16 cellular contexts compared by ENCODE assay signal in the genomic region with DNA sequence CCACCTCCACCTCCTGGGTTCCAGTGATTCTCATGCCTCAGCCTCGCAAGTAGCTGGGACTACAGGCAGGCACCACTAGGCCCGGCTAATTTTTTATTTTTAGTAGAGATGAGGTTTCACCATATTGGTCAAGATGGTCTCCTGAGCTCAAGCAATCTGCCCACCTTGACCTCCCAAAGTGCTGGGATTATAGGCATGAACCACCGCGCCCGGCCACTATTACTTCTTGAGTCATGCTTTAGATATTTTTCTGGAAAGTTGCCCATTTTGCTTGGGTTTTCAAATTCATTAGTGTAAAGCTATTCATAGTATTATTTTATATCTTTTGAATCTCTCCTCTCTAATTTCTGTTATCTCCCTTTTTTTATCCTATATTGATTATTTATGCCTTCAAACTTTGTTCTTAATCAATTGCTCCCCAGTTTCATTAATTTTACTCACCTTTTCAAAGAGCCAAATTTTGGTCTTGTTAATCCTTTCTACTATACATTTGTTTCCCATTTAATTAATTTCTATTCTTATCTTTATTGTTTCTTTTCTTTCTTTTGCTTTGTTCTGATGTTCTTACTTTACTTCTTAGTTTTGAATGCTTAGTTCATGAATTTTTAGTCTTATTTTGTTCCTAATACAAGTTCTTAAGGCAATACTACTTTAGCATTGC. TPM values are rescaled to one million over a fixed set of nuclear protein-coding genes. Genes with fewer than 3 reads are reported as not detected.
DNase-seq lines count a peak whose midpoint lies in the region; ATAC-seq, FAIRE-seq and TF ChIP-seq lines count a peak whose summit lies in the region.
"Had no signal": no experiment of that assay in that cellular context is flagged by ENCODE, and none has a peak within 500 bp of the region (broad histone marks: within the 10 kb centered on the region; RNA-seq: fewer than 3 reads in every experiment).

No MANE protein-coding gene starts in this region.

- H4K20me1 ChIP-seq in IMR-90 (ENCODE audit: insufficient read depth, low read length) = no peaks in the 10 kb centered on the region
- H4K20me1 ChIP-seq in keratinocyte (ENCODE audit: control insufficient read depth, extremely low read depth, insufficient read depth, low read length) = no peaks in the 10 kb centered on the region

- H2BK120ac ChIP-seq in IMR-90 (ENCODE audit: low read depth, low read length) = no peak overlapping the region

- no peak overlapping the region for H3K9ac ChIP-seq in IMR-90 (ENCODE audit: low read depth, low read length)
- peak overlapping the region; percentile 68 for H3K9ac ChIP-seq in keratinocyte (ENCODE audit: control insufficient read depth, extremely low read depth, insufficient read depth, low read length)

- H3K9me1 ChIP-seq in IMR-90 (ENCODE audit: insufficient read depth, low read length) = no peaks in the 10 kb centered on the region
- H3K9me1 ChIP-seq in keratinocyte (ENCODE audit: control insufficient read depth, extremely low read depth, insufficient read depth, low read length) = no peaks in the 10 kb centered on the region

- POLR2A ChIA-PET in IMR-90 (lab: Charles Lee; ENCODE audit: unreplicated experiment) = no interaction called here

- H3K4me2 ChIP-seq in IMR-90 (ENCODE audit: low read depth, low read length) = no peak overlapping the region
- H3K4me2 ChIP-seq in keratinocyte (ENCODE audit: control insufficient read depth, extremely low read depth, insufficient read depth, low read depth, low read length) = peak overlapping the region; percentile 83

- no peaks in the 10 kb centered on the region for H3K79me1 ChIP-seq in IMR-90 (ENCODE audit: low read depth in 1 of 2, low read length in 2 of 2)

- H3K36me3 ChIP-seq in ACC112 (ENCODE audit: insufficient read depth, low read length) (no peaks in the 10 kb centered on the region), IMR-90 (ENCODE audit: control insufficient read depth, insufficient read depth, low read length) (no peaks in the 10 kb centered on the region), keratinocyte (ENCODE audit: control insufficient read depth in 2 of 2, extremely low read depth in 1 of 2, insufficient read depth in 2 of 2, low read length in 2 of 2) (no peaks in the 10 kb centered on the region)
- H3K36me3 ChIP-seq: cardiac muscle cell, esophagus muscularis mucosa, SJSA1 had no signal

- no CpG with 5 or more reads among the region's 5 CpGs for WGBS in IMR-90 (ENCODE audit: extremely low coverage in 2 of 2, insufficient read length in 1 of 2), 2 experiments

- no peak overlapping the region for H2AK5ac ChIP-seq in IMR-90 (ENCODE audit: low read depth, low read length)

- H2AFZ ChIP-seq in ACC112 (ENCODE audit: low read length, unreplicated experiment) (no peak overlapping the region), IMR-90 (replicated peaks; ENCODE audit: low read length, poor library complexity) (no peak overlapping the region), keratinocyte (ENCODE audit: control insufficient read depth, low read length) (peak overlapping the region; percentile 38)

- H2AK9ac ChIP-seq in IMR-90 (replicated peaks; ENCODE audit: low read depth, low read length, poor library complexity) = no peak overlapping the region

- H3K79me2 ChIP-seq in ACC112 (ENCODE audit: control insufficient read depth, insufficient read depth, low read length, unreplicated experiment) (no peaks in the 10 kb centered on the region), keratinocyte (ENCODE audit: control insufficient read depth, insufficient read depth, low read length) (no peaks in the 10 kb centered on the region)

- H4K5ac ChIP-seq in IMR-90 (ENCODE audit: low read depth, low read length) = no peak overlapping the region

- DNase-seq in IMR-90 = peak; percentile 79
- DNase-seq in astrocyte of the cerebellum (ENCODE audit: low read depth) = peak; percentile 60
- peak; percentile 52 for DNase-seq in keratinocyte (ENCODE audit: low read depth, low spot score)
- DNase-seq in iPS-NIHi7 (ENCODE audit: extremely low spot score) = no peak
- no peak for DNase-seq in stimulated activated CD4-positive, alpha-beta T cell treated with anti-CD3 and anti-CD28 coated beads, Interleukin-4, amount 100 ng/mL, for 4 hours
- DNase-seq: activated B cell treated with CpG ODN at 0.5 μM for 24 hours; NCI-H2029; NCI-H82; stimulated activated CD4-positive, alpha-beta T cell treated with anti-CD3 and anti-CD28 coated beads, Interleukin-4, amount 100 ng/mL, for 24 hours; stimulated activated naive CD4-positive, alpha-beta T cell treated with Interleukin-2 at 50 U/mL for 16 hours had no signal

- TF ChIP-seq POLR2A in IMR-90 (IDR thresholded peaks at IDR 0.05; ENCODE audit: low read depth, low read length) = no peak

- no peak overlapping the region for H3K18ac ChIP-seq in IMR-90 (ENCODE audit: low read depth, low read length)

- H2BK5ac ChIP-seq in IMR-90 (ENCODE audit: low read depth, low read length, poor library complexity, severe bottlenecking) = no peak overlapping the region

- TF ChIP-seq RAD21 in IMR-90 (IDR thresholded peaks at IDR 0.05; ENCODE audit: low read length) = no peak

- no peak overlapping the region for H3K23ac ChIP-seq in IMR-90 (ENCODE audit: low read depth, low read length)

- H4K8ac ChIP-seq in IMR-90 (ENCODE audit: low read depth in 2 of 2, low read length in 2 of 2) = no peak overlapping the region

- no TSS peak for BruUV-seq in IMR-90 (replicated peaks; lab: Mats Ljungman, UMichigan)

- no peak overlapping the region for H2BK15ac ChIP-seq in IMR-90 (ENCODE audit: low read depth, low read length)

- H3K14ac ChIP-seq in IMR-90 (replicated peaks; ENCODE audit: low read depth, low read length) = no peak overlapping the region

- no peak overlapping the region for H3K56ac ChIP-seq in IMR-90 (ENCODE audit: extremely low read depth, insufficient read depth, low read length)

- intact Hi-C loops in IMR-90 (cut with micrococcal nuclease) = no loop called here

- no peak overlapping the region for H3K4ac ChIP-seq in IMR-90 (ENCODE audit: low read depth, low read length)

- no peak overlapping the region for H2BK20ac ChIP-seq in IMR-90 (ENCODE audit: low read depth, low read length)

- TF ChIP-seq CTCF in IMR-90 (conservative IDR thresholded peaks at IDR 0.05; ENCODE audit: low read depth, low read length) = no peak
- no peak for TF ChIP-seq CTCF in astrocyte of the cerebellum (IDR thresholded peaks at IDR 0.05; ENCODE audit: low read depth, low read length, missing control alignments)
- TF ChIP-seq CTCF in keratinocyte (optimal IDR thresholded peaks at IDR 0.05 in 1 of 3, IDR thresholded peaks at IDR 0.05 in 1 of 3, conservative IDR thresholded peaks at IDR 0.05 in 1 of 3; ENCODE audit: extremely low read depth in 1 of 3, insufficient read depth in 2 of 3, low read length in 3 of 3) = no peak

- in situ Hi-C loops in IMR-90 (cut with MboI; ENCODE audit: low sequenced_read_pairs) (no loop called here), astrocyte of the cerebellum (cut with HindIII; ENCODE audit: low sequenced_read_pairs) (no loop called here)

- H3K4me1 ChIP-seq in ACC112 (ENCODE audit: control insufficient read depth, insufficient read depth, low read length, unreplicated experiment) (peaks cover 25% of the 10 kb centered on the region), IMR-90 (ENCODE audit: control insufficient read depth, insufficient read depth, low read length) (peaks cover 7% of the 10 kb centered on the region; the same call in 1 of the 2 replicates), keratinocyte (ENCODE audit: control insufficient read depth, extremely low read depth, insufficient read depth, low read length) (peaks cover 47% of the 10 kb centered on the region)

- 0 out of 2 replicates have a peak overlapping the region, but pooled peaks have one; percentile 33 for H3K4me3 ChIP-seq in ACC112 (ENCODE audit: low read depth, low read length)
- no peak overlapping the region for H3K4me3 ChIP-seq in IMR-90 (ENCODE audit: insufficient read depth, low read depth, low read length)
- H3K4me3 ChIP-seq in astrocyte of the cerebellum (ENCODE audit: low read depth, low read length) = no peak overlapping the region
- H3K4me3 ChIP-seq in keratinocyte (ENCODE audit: control insufficient read depth in 2 of 3, extremely low read depth in 1 of 3, insufficient read depth in 2 of 3, low read depth in 1 of 3, low read length in 3 of 3) = peak overlapping the region in 2 of 3 experiments; percentile 26 to 39
- H3K4me3 ChIP-seq: cardiac muscle cell, esophagus muscularis mucosa, SJSA1 had no signal

- H3K27me3 ChIP-seq in ACC112 (ENCODE audit: insufficient read depth, low read length) (no peaks in the 10 kb centered on the region), IMR-90 (ENCODE audit: control insufficient read depth, insufficient read depth, low read length) (peaks cover 6% of the 10 kb centered on the region; the same call in 1 of the 2 replicates), keratinocyte (ENCODE audit: control insufficient read depth, extremely low read depth, insufficient read depth, low read length) (no peaks in the 10 kb centered on the region)
- H3K27me3 ChIP-seq: cardiac muscle cell, SJSA1 had no signal

- H3K27ac ChIP-seq in ACC112 (ENCODE audit: low read depth, low read length) = peak overlapping the region; percentile 74
- no peak overlapping the region for H3K27ac ChIP-seq in IMR-90 (ENCODE audit: insufficient read depth, low read length)
- peak overlapping the region; percentile 97 for H3K27ac ChIP-seq in keratinocyte (ENCODE audit: control insufficient read depth, insufficient read depth, low read length)
- H3K27ac ChIP-seq: cardiac muscle cell, esophagus muscularis mucosa, SJSA1 had no signal

- H3K9me3 ChIP-seq in IMR-90 (ENCODE audit: control insufficient read depth, insufficient read depth, low read length) (no peaks in the 10 kb centered on the region), keratinocyte (ENCODE audit: control insufficient read depth, low read depth, low read length) (no peaks in the 10 kb centered on the region)
- H3K9me3 ChIP-seq: esophagus muscularis mucosa, SJSA1 had no signal

- dilution Hi-C loops in IMR-90 (cut with HindIII; ENCODE audit: low sequenced_read_pairs, unreplicated experiment) = no loop called here
- dilution Hi-C loops in keratinocyte (cut with MboI; ENCODE audit: extremely low pct_ligation_motif_present, low sequenced_read_pairs) = no loop called here

- H4K91ac ChIP-seq in IMR-90 (ENCODE audit: insufficient read depth, low read depth, low read length) = no peak overlapping the region

- ATAC-seq in IMR-90 (ENCODE audit: low read depth) (peak; percentile 61), GM21447 (IDR thresholded peaks at IDR 0.05; ENCODE audit: unreplicated experiment) (no peak), HG03521 (IDR thresholded peaks at IDR 0.05; ENCODE audit: unreplicated experiment) (no peak)

- no peak for FAIRE-seq in keratinocyte (lab: Jason Lieb, UNC)

- CTCF ChIA-PET in IMR-90 (lab: Yijun Ruan, JAX) = no interaction called here

RNA-seq across cellular contexts. Expression of gene RAC2, which starts 10.3 kb away (rescaled TPM):
- 10.0 and 11.1 TPM in 2 replicates for total RNA-seq in IMR-90 (2012; rRNA removed)
- polyA plus RNA-seq in IMR-90 (2012; rRNA removed) (72.3 and 77.1 TPM in 2 replicates), keratinocyte (71.9 to 128 TPM (median 78.6 TPM) in 3 replicates)
- polyA plus RNA-seq in IMR-90 (2012; cell fraction: cytosol; rRNA removed) = 56.9 and 106 TPM in 2 replicates
- polyA plus RNA-seq in IMR-90 (2012; cell fraction: nucleus; rRNA removed; ENCODE audit: low replicate concordance) = 33.8 and 79.6 TPM in 2 replicates
- polyA plus RNA-seq in keratinocyte (2011; ENCODE audit: low read depth) = 13.8 TPM
- polyA plus RNA-seq in keratinocyte (2011; cell fraction: cytosol; rRNA removed) = 107 and 165 TPM in 2 replicates
- polyA plus RNA-seq in keratinocyte (2011; cell fraction: nucleus; rRNA removed) = 80.3 and 118 TPM in 2 replicates
- polyA plus RNA-seq in keratinocyte (2012; ENCODE audit: low replicate concordance) = 55.6 and 168 TPM in 2 replicates
- polyA minus RNA-seq in keratinocyte = 69.1 to 336 TPM (median 108 TPM) in 3 replicates
- 111 TPM for polyA minus RNA-seq in keratinocyte (2011; cell fraction: cytosol; rRNA and poly(A)+ RNA removed)
- 35.8 and 45.0 TPM in 2 replicates for polyA minus RNA-seq in keratinocyte (2011; cell fraction: nucleus; rRNA and poly(A)+ RNA removed)

RNA-seq across cellular contexts. Expression of gene CYTH4, which starts 28.0 kb away (rescaled TPM):
- total RNA-seq in IMR-90 (2012; rRNA removed) = 0.28 and 0.36 TPM in 2 replicates
- polyA plus RNA-seq in IMR-90 (2012; rRNA removed) = 0.55 and 0.85 TPM in 2 replicates
- 0.38 TPM in 2 replicates for polyA plus RNA-seq in IMR-90 (2012; cell fraction: cytosol; rRNA removed)
- polyA plus RNA-seq in IMR-90 (2012; cell fraction: nucleus; rRNA removed; ENCODE audit: low replicate concordance) = 0.68 and 0.84 TPM in 2 replicates
- polyA plus RNA-seq in keratinocyte = 0.05 to 0.12 TPM (median 0.06 TPM) in 3 replicates
- polyA plus RNA-seq in keratinocyte (2011; ENCODE audit: low read depth) = not detected
- 0.02 TPM in 1 of 2 replicates, not detected in the other for polyA plus RNA-seq in keratinocyte (2011; cell fraction: cytosol; rRNA removed)
- 0.09 TPM in 1 of 2 replicates, not detected in the other for polyA plus RNA-seq in keratinocyte (2011; cell fraction: nucleus; rRNA removed)
- not detected in 2 replicates for polyA plus RNA-seq in keratinocyte (2012; ENCODE audit: low replicate concordance)
- polyA minus RNA-seq in keratinocyte = not detected in 3 replicates
- not detected for polyA minus RNA-seq in keratinocyte (2011; cell fraction: cytosol; rRNA and poly(A)+ RNA removed)
- polyA minus RNA-seq in keratinocyte (2011; cell fraction: nucleus; rRNA and poly(A)+ RNA removed) = not detected in 2 replicates
- total RNA-seq: cardiac muscle cell had no signal
- polyA plus RNA-seq: cardiac muscle cell had no signal

RNA-seq across cellular contexts. Expression of gene SSTR3, which starts 42.1 kb away (rescaled TPM):
- total RNA-seq in IMR-90 (2012; rRNA removed) = under 0.01 TPM in 2 replicates
- 0.07 TPM in 2 replicates for polyA plus RNA-seq in IMR-90 (2012; rRNA removed)
- polyA plus RNA-seq in IMR-90 (2012; cell fraction: cytosol; rRNA removed) = 0.03 and 0.04 TPM in 2 replicates
- 0.09 and 0.16 TPM in 2 replicates for polyA plus RNA-seq in IMR-90 (2012; cell fraction: nucleus; rRNA removed; ENCODE audit: low replicate concordance)
- not detected in 3 replicates for polyA plus RNA-seq in keratinocyte
- polyA plus RNA-seq in keratinocyte (2011; ENCODE audit: low read depth) = not detected
- polyA plus RNA-seq in keratinocyte (2011; cell fraction: cytosol; rRNA removed) = not detected in 2 replicates
- polyA plus RNA-seq in keratinocyte (2011; cell fraction: nucleus; rRNA removed) = not detected in 2 replicates
- not detected in 2 replicates for polyA plus RNA-seq in keratinocyte (2012; ENCODE audit: low replicate concordance)
- polyA minus RNA-seq in keratinocyte = not detected in 3 replicates
- polyA minus RNA-seq in keratinocyte (2011; cell fraction: cytosol; rRNA and poly(A)+ RNA removed) = not detected
- not detected in 2 replicates for polyA minus RNA-seq in keratinocyte (2011; cell fraction: nucleus; rRNA and poly(A)+ RNA removed)
- total RNA-seq: esophagus muscularis mucosa, SJSA1 had no signal
- polyA plus RNA-seq: cardiac muscle cell had no signal

Comparison
In these comparisons a context has a peak if more than half of its experiments do, and no peak if none do; other contexts are left out.
1. H3K4me3 ChIP-seq: peak in ACC112 (single experiment) and keratinocyte (2 of 3); none in IMR-90 (single experiment) and astrocyte of the cerebellum (single experiment).
2. DNase-seq: peak in IMR-90 (single experiment), astrocyte of the cerebellum (single experiment) and keratinocyte (single experiment); none in iPS-NIHi7 (single experiment) and stimulated activated CD4-positive, alpha-beta T cell treated with anti-CD3 and anti-CD28 coated beads, Interleukin-4, amount 100 ng/mL, for 4 hours (0 of 2).